ENCODE assay signal across 16 cellular contexts in the genomic region with DNA sequence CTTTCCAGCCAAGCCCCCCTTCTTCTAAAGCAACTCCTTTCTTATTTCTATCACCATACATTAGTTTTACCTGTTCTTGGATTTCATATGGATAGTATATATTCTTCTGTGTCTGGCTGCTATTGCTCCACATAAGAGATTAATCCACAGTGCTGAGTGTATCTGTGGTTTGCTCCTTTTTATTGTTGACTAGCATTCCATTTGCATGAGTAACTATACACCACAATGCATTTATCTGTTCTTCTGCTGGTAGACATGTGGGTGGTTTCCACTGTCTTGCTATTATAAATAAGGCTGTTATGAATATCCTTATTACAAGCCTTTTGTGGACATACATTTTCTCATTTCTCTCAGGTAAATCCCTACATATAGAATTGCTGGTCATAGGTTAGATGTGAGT.
DNase-seq lines count a peak whose midpoint lies in the region; ATAC-seq lines count a peak whose summit lies in the region.
"Had no signal": no experiment of that assay in that cellular context is flagged by ENCODE, and none has a peak within 500 bp of the region (broad histone marks: within the 10 kb centered on the region; RNA-seq: fewer than 3 reads in every experiment).

No MANE protein-coding gene starts in this region.

- H3K27me3 ChIP-seq in adipocyte (replicated peaks; ENCODE audit: control insufficient read depth, insufficient read depth, low read length) = no peaks in the 10 kb centered on the region

- no peaks in the 10 kb centered on the region for H3K9me3 ChIP-seq in adipocyte (ENCODE audit: control insufficient read depth, low read length)

- no peak overlapping the region for H3K27ac Mint-ChIP-seq in activated T-helper 17 cell treated with anti-CD3 and anti-CD28 coated beads, Interleukin-2, amount 50 U/mL, for 72 hours
- H3K27ac Mint-ChIP-seq in activated T-cell treated with anti-CD3 and anti-CD28 coated beads, Interleukin-2, amount 50 U/mL, for 72 hours = no peak overlapping the region
- H3K27ac Mint-ChIP-seq: mesothelial cell of epicardium, T-cell had no signal

- DNase-seq in left ventricle myocardium superior (no peak), Right ventricle myocardium superior (no peak), adipocyte (ENCODE audit: low read depth) (peak; percentile 71), fibroblast of the conjunctiva (ENCODE audit: low read depth) (peak; percentile 65), retina (no peak), CD1c-positive myeloid dendritic cell (ENCODE audit: extremely low spot score) (no peak)
- DNase-seq in activated T-cell treated with anti-CD3 and anti-CD28 coated beads, Interleukin-2, amount 50 U/mL, for 72 hours = no peak
- DNase-seq: activated CD4-positive, alpha-beta T cell treated with anti-CD3 and anti-CD28 coated beads for 48 hours; activated gamma-delta T cell; MM.1S; NCI-H526 treated with DMSO at 0.1 percent for 48 hours; stimulated activated CD4-positive, alpha-beta T cell treated with anti-CD3 and anti-CD28 coated beads, Interleukin-4, amount 100 ng/mL, for 4 hours; T-cell had no signal

- H3K27me3 Mint-ChIP-seq in activated T-helper 17 cell treated with anti-CD3 and anti-CD28 coated beads, Interleukin-2, amount 50 U/mL, for 72 hours = peaks cover 4% of the 10 kb centered on the region
- peaks cover 22% of the 10 kb centered on the region for H3K27me3 Mint-ChIP-seq in activated T-cell treated with anti-CD3 and anti-CD28 coated beads, Interleukin-2, amount 50 U/mL, for 72 hours (ENCODE audit: low read depth)

- no peaks in the 10 kb centered on the region for H3K9me3 Mint-ChIP-seq in activated T-helper 17 cell treated with anti-CD3 and anti-CD28 coated beads, Interleukin-2, amount 50 U/mL, for 72 hours
- no peaks in the 10 kb centered on the region for H3K9me3 Mint-ChIP-seq in activated T-cell treated with anti-CD3 and anti-CD28 coated beads, Interleukin-2, amount 50 U/mL, for 72 hours
- H3K9me3 Mint-ChIP-seq: T-cell had no signal

- H3K4me3 Mint-ChIP-seq in activated T-helper 17 cell treated with anti-CD3 and anti-CD28 coated beads, Interleukin-2, amount 50 U/mL, for 72 hours = no peak overlapping the region
- no peak overlapping the region for H3K4me3 Mint-ChIP-seq in activated T-cell treated with anti-CD3 and anti-CD28 coated beads, Interleukin-2, amount 50 U/mL, for 72 hours
- H3K4me3 Mint-ChIP-seq: mesothelial cell of epicardium, T-cell had no signal

- intact Hi-C loops in left ventricle myocardium superior (cut with micrococcal nuclease) (no loop called here), Right ventricle myocardium superior (cut with DNase I) (no loop called here)

- H3K4me1 Mint-ChIP-seq in activated T-helper 17 cell treated with anti-CD3 and anti-CD28 coated beads, Interleukin-2, amount 50 U/mL, for 72 hours = no peaks in the 10 kb centered on the region
- no peaks in the 10 kb centered on the region for H3K4me1 Mint-ChIP-seq in activated T-cell treated with anti-CD3 and anti-CD28 coated beads, Interleukin-2, amount 50 U/mL, for 72 hours (ENCODE audit: low read depth)
- H3K4me1 Mint-ChIP-seq: T-cell had no signal

- no peaks in the 10 kb centered on the region for H3K36me3 Mint-ChIP-seq in activated T-helper 17 cell treated with anti-CD3 and anti-CD28 coated beads, Interleukin-2, amount 50 U/mL, for 72 hours (ENCODE audit: low read depth)
- H3K36me3 Mint-ChIP-seq in activated T-cell treated with anti-CD3 and anti-CD28 coated beads, Interleukin-2, amount 50 U/mL, for 72 hours (ENCODE audit: insufficient read depth in 2 of 2) = no peaks in the 10 kb centered on the region
- H3K36me3 Mint-ChIP-seq: mesothelial cell of epicardium, T-cell had no signal

- no peak overlapping the region for H3K9ac ChIP-seq in adipocyte (ENCODE audit: low read length)

- ATAC-seq in left ventricle myocardium superior = peak; percentile 26
- no peak for ATAC-seq in Right ventricle myocardium superior (ENCODE audit: poor library complexity)
- no peak for ATAC-seq in activated T-helper 17 cell treated with anti-CD3 and anti-CD28 coated beads, Interleukin-2, amount 50 U/mL, for 72 hours (replicated peaks)
- ATAC-seq in activated T-cell treated with anti-CD3 and anti-CD28 coated beads, Interleukin-2, amount 50 U/mL, for 72 hours (replicated peaks in 1 of 2) = no peak
- ATAC-seq: T-cell had no signal

- no peak overlapping the region for H3K4me3 ChIP-seq in adipocyte (ENCODE audit: low read length)
- H3K4me3 ChIP-seq: coronary artery had no signal

- peaks cover 15% of the 10 kb centered on the region for H3K4me1 ChIP-seq in adipocyte (ENCODE audit: control insufficient read depth, insufficient read depth, low read length)

- H3K36me3 ChIP-seq in adipocyte (ENCODE audit: control insufficient read depth, insufficient read depth, low read length, severe bottlenecking) = no peaks in the 10 kb centered on the region

Comparison
In these comparisons a context has a peak if more than half of its experiments do, and no peak if none do; other contexts are left out.
1. DNase-seq: peak in adipocyte (single experiment) and fibroblast of the conjunctiva (single experiment); none in left ventricle myocardium superior (single experiment), Right ventricle myocardium superior (single experiment), retina (single experiment), CD1c-positive myeloid dendritic cell (single experiment) and activated T-cell treated with anti-CD3 and anti-CD28 coated beads, Interleukin-2, amount 50 U/mL, for 72 hours (0 of 2).